In genomic region chr16:67399218-67399733, GRCh38 we compare ENCODE assay signal across 8 cellular contexts. TPM values are rescaled to one million over a fixed set of nuclear protein-coding genes. Genes with fewer than 3 reads are reported as not detected.
DNase-seq lines count a peak whose midpoint lies in the region; ATAC-seq and TF ChIP-seq lines count a peak whose summit lies in the region.

No MANE protein-coding gene starts in this region.

- H3K4me2 ChIP-seq in MM.1S (ENCODE audit: low read depth, low read length) (peak overlapping the region; percentile 37; the same call in 1 of the 2 replicates), smooth muscle cell (peak overlapping the region; percentile 79)

- H3K36me3 ChIP-seq in MM.1S (replicated peaks; ENCODE audit: insufficient read depth, low read length), result no peaks in the 10 kb centered on the region
- no peaks in the 10 kb centered on the region for H3K36me3 ChIP-seq in smooth muscle cell (ENCODE audit: low read depth)

- ATAC-seq in left ventricle myocardium superior (peak; percentile 46), HG03175 (IDR thresholded peaks at IDR 0.05; ENCODE audit: unreplicated experiment) (no peak), HG02763 (IDR thresholded peaks at IDR 0.05; ENCODE audit: unreplicated experiment) (no peak), GM19397 (IDR thresholded peaks at IDR 0.05; ENCODE audit: unreplicated experiment) (no peak)

- peak; percentile 5 to 27 for DNase-seq in AML-193 (lab: John Stamatoyannopoulos, UW)
- no peak for DNase-seq in MM.1S
- DNase-seq in activated gamma-delta T cell treated with anti-CD3 and anti-CD28 coated beads, Interleukin-2, amount 50 U/mL, for 16 hours (ENCODE audit: low read depth), result peak; percentile 18
- DNase-seq in left ventricle myocardium superior, result peak; percentile 79
- DNase-seq in smooth muscle cell (lab: John Stamatoyannopoulos, UW; ENCODE audit: unreplicated experiment), result peak; percentile 21

- no peaks in the 10 kb centered on the region for H3K9me2 ChIP-seq in MM.1S (replicated peaks; ENCODE audit: insufficient read depth, low read length)

- WGBS in smooth muscle cell (ENCODE audit: low lambda C conversion rate), result 33% methylated on average over 36 of the region's 42 CpGs

- H3F3A ChIP-seq in MM.1S (ENCODE audit: insufficient read depth, low read length) (no peaks in the 10 kb centered on the region), smooth muscle cell (ENCODE audit: low read depth) (no peaks in the 10 kb centered on the region)

- no peak overlapping the region for H3K9ac ChIP-seq in MM.1S (ENCODE audit: low read length)
- H3K9ac ChIP-seq in smooth muscle cell (ENCODE audit: low read depth), result no peak overlapping the region

- intact Hi-C loops in left ventricle myocardium superior (cut with micrococcal nuclease), result no loop called here

- H3K79me2 ChIP-seq in MM.1S (ENCODE audit: low read length) (no peaks in the 10 kb centered on the region), smooth muscle cell (ENCODE audit: low read depth) (no peaks in the 10 kb centered on the region)

- H3K9me3 ChIP-seq in MM.1S (replicated peaks; ENCODE audit: insufficient read depth, low read length), result no peaks in the 10 kb centered on the region
- H3K9me3 ChIP-seq in smooth muscle cell (replicated peaks; ENCODE audit: low read depth), result no peaks in the 10 kb centered on the region

- TF ChIP-seq CTCF in MM.1S (IDR thresholded peaks at IDR 0.05; ENCODE audit: low read length) (peak; percentile 72), smooth muscle cell (IDR thresholded peaks at IDR 0.05; ENCODE audit: borderline replicate concordance, insufficient read depth, poor library complexity, severe bottlenecking) (peak; percentile 81)

- peak overlapping the region; percentile 31; the same call in 1 of the 2 replicates for H3K4me3 ChIP-seq in MM.1S (ENCODE audit: low read length)
- H3K4me3 ChIP-seq in smooth muscle cell, result no peak overlapping the region

- no peaks in the 10 kb centered on the region for H4K20me1 ChIP-seq in MM.1S (ENCODE audit: insufficient read depth, low read length)
- no peaks in the 10 kb centered on the region for H4K20me1 ChIP-seq in smooth muscle cell (ENCODE audit: low read depth)

- peaks cover 14% of the 10 kb centered on the region for H3K27me3 ChIP-seq in MM.1S (replicated peaks; ENCODE audit: insufficient read depth, low read length)
- no peaks in the 10 kb centered on the region for H3K27me3 ChIP-seq in smooth muscle cell (ENCODE audit: low read depth)

- peaks cover 6% of the 10 kb centered on the region for H3K4me1 ChIP-seq in MM.1S (ENCODE audit: low read length)
- H3K4me1 ChIP-seq in smooth muscle cell (ENCODE audit: low read depth), result peaks cover 22% of the 10 kb centered on the region

- peak overlapping the region; percentile 56; the same call in 1 of the 2 replicates for H2AFZ ChIP-seq in MM.1S (ENCODE audit: low read length)
- H2AFZ ChIP-seq in smooth muscle cell (ENCODE audit: low read depth), result no peak overlapping the region

- H3K27ac ChIP-seq in MM.1S (ENCODE audit: low read length), result no peak overlapping the region
- no peak overlapping the region for H3K27ac ChIP-seq in smooth muscle cell (ENCODE audit: low read depth)

RNA-seq across cellular contexts. Expression of gene TPPP3, which starts 6.0 kb away (rescaled TPM):
- total RNA-seq in left ventricle myocardium superior, result 8.9 TPM
- 1.9 TPM in 2 replicates for total RNA-seq in smooth muscle cell
- 1.3 and 2.7 TPM in 2 replicates for polyA plus RNA-seq in smooth muscle cell

RNA-seq across cellular contexts. Expression of gene ZDHHC1, which starts 17.0 kb away (rescaled TPM):
- total RNA-seq in left ventricle myocardium superior (3.5 TPM), smooth muscle cell (7.1 and 7.9 TPM in 2 replicates)
- 14.2 and 15.7 TPM in 2 replicates for polyA plus RNA-seq in smooth muscle cell

RNA-seq across cellular contexts. Expression of gene HSD11B2, which starts 31.6 kb away (rescaled TPM):
- total RNA-seq in left ventricle myocardium superior, result 0.89 TPM
- not detected in 2 replicates for total RNA-seq in smooth muscle cell
- polyA plus RNA-seq in smooth muscle cell, result not detected in 2 replicates
